7 cellular contexts compared by ENCODE assay signal in genomic region chr12:4526923-4527546, GRCh38. TPM values are rescaled to one million over a fixed set of nuclear protein-coding genes. Genes with fewer than 3 reads are reported as not detected.
DNase-seq lines count a peak whose midpoint lies in the region; ATAC-seq and TF ChIP-seq lines count a peak whose summit lies in the region.

No MANE protein-coding gene starts in this region.

- H3K4me1 ChIP-seq in osteoblast (ENCODE audit: insufficient read depth, low read length) = no peaks in the 10 kb centered on the region
- no peaks in the 10 kb centered on the region for H3K4me1 ChIP-seq in effector memory CD4-positive, alpha-beta T cell (ENCODE audit: control insufficient read depth, insufficient read depth, low read length, poor library complexity, severe bottlenecking)

- peaks cover 26% of the 10 kb centered on the region for H3K36me3 ChIP-seq in osteoblast (ENCODE audit: insufficient read depth, low read length)
- peaks cover 17% of the 10 kb centered on the region for H3K36me3 ChIP-seq in effector memory CD4-positive, alpha-beta T cell (ENCODE audit: control insufficient read depth, insufficient read depth, low read length)

- no peaks in the 10 kb centered on the region for H3K79me2 ChIP-seq in osteoblast (ENCODE audit: insufficient read depth, low read length)

- H3K27me3 ChIP-seq in osteoblast (ENCODE audit: insufficient read depth, low read length) = no peaks in the 10 kb centered on the region
- no peaks in the 10 kb centered on the region for H3K27me3 ChIP-seq in effector memory CD4-positive, alpha-beta T cell (replicated peaks; ENCODE audit: control insufficient read depth, insufficient read depth, low read length, poor library complexity, severe bottlenecking)

- H3K4me2 ChIP-seq in osteoblast (ENCODE audit: insufficient read depth, low read length) = no peak overlapping the region

- peak; percentile 59 for TF ChIP-seq CTCF in osteoblast (IDR thresholded peaks at IDR 0.05; ENCODE audit: extremely low read depth, low read depth, low read length)

- H3K9me3 ChIP-seq in osteoblast (ENCODE audit: low read depth, low read length) = no peaks in the 10 kb centered on the region
- no peaks in the 10 kb centered on the region for H3K9me3 ChIP-seq in effector memory CD4-positive, alpha-beta T cell (ENCODE audit: control insufficient read depth, low read length)

- no peak overlapping the region for H2AFZ ChIP-seq in osteoblast (ENCODE audit: low read length)

- H4K20me1 ChIP-seq in osteoblast (ENCODE audit: insufficient read depth, low read length) = no peaks in the 10 kb centered on the region

- DNase-seq in ELR (ENCODE audit: low read depth) = peak; percentile 49
- peak; percentile 23 for DNase-seq in MV-4-11 (lab: John Stamatoyannopoulos, UW)
- DNase-seq in central memory CD4-positive, alpha-beta T cell = peak; percentile 22
- no peak for DNase-seq in osteoblast (ENCODE audit: insufficient read length, low spot score, missing footprints)
- no peak for DNase-seq in effector memory CD4-positive, alpha-beta T cell

- no peak overlapping the region for H3K27ac ChIP-seq in osteoblast (ENCODE audit: low read depth, low read length)
- no peak overlapping the region for H3K27ac ChIP-seq in effector memory CD4-positive, alpha-beta T cell (ENCODE audit: insufficient read depth, low read length, poor library complexity, severe bottlenecking)

- H3K4me3 ChIP-seq in osteoblast (ENCODE audit: insufficient read depth, low read length) = no peak overlapping the region
- H3K4me3 ChIP-seq in effector memory CD4-positive, alpha-beta T cell (ENCODE audit: insufficient read depth, low read depth, low read length, poor library complexity, severe bottlenecking) = no peak overlapping the region

- ATAC-seq in GM18511 (IDR thresholded peaks at IDR 0.05; ENCODE audit: unreplicated experiment) (no peak), HG03442 (IDR thresholded peaks at IDR 0.05; ENCODE audit: unreplicated experiment) (no peak)

RNA-seq across cellular contexts. Expression of gene RAD51AP1, which starts 11.7 kb away (rescaled TPM):
- 2.2 and 3.5 TPM in 2 replicates for total RNA-seq in osteoblast

RNA-seq across cellular contexts. Expression of gene DYRK4, which starts 35.0 kb away (rescaled TPM):
- total RNA-seq in osteoblast = 27.1 and 30.4 TPM in 2 replicates

Comparison
In these comparisons a context has a peak if more than half of its experiments do, and no peak if none do; other contexts are left out.
1. DNase-seq: peak in ELR (single experiment), MV-4-11 (single experiment) and central memory CD4-positive, alpha-beta T cell (single experiment); none in osteoblast (single experiment) and effector memory CD4-positive, alpha-beta T cell (0 of 3).